Comparison of ENCODE assay signal across 25 cellular contexts in the genomic region with DNA sequence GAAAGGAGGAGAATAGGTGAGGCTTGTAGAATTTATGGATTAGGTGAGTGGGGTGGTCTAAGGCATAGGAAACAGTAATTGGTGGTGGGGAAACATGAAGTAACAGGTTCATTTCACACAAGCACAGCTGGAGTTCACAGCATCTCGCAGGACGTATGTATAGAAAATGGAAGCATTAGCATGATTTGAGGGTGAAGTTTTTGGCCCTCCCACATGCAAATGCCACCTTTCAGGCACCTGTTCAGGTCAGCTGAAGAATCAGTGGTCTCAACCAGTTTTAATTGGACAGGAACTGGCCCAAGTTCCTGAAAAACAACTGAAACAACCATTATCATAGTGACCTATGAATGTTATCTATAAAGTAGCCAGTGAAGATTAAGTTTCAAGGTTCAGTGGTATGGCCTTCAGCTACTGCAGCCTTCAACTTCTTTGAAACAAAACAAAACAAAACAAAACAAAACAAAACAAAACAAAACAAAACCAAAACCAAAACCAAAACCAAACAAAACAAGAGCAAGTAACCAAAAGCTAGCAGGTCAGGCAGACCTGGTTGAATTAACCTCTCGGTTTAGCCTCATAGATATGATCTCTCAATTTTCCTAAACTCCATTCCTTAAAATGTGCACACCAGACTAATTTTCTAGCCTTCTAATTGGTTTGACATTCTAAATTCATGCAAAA.
"Had no signal": no experiment of that assay in that cellular context is flagged by ENCODE, and none has a peak within 500 bp of the region (broad histone marks: within the 10 kb centered on the region; RNA-seq: fewer than 3 reads in every experiment).

No MANE protein-coding gene starts in this region.

- H3K27ac ChIP-seq: brain microvascular endothelial cell, cardiac muscle cell had no signal

- H3K27me3 ChIP-seq: brain microvascular endothelial cell, cardiac muscle cell, MG63 had no signal

- H3K4me3 ChIP-seq: cardiac muscle cell, MG63 had no signal

- DNase-seq: activated CD4-positive, alpha-beta memory T cell treated with anti-CD3 and anti-CD28 coated beads for 36 hours; activated CD4-positive, alpha-beta T cell treated with anti-CD3 and anti-CD28 coated beads for 48 hours; activated CD4-positive, CD25-positive, alpha-beta regulatory T cell treated with anti-CD3 and anti-CD28 coated beads, Interleukin-2, amount 50 U/mL, for 72 hours; activated CD8-positive, alpha-beta memory T cell treated with anti-CD3 and anti-CD28 coated beads for 24 hours; activated gamma-delta T cell treated with Interleukin-2 at 50 U/mL for 16 hours; activated naive CD4-positive, alpha-beta T cell treated with anti-CD3 and anti-CD28 coated beads, Interleukin-2, amount 10 ng/mL, durations not matched to agents 7 days and 5 days; activated naive CD8-positive, alpha-beta T cell treated with anti-CD3 and anti-CD28 coated beads for 36 hours; activated T-cell treated with anti-CD3 and anti-CD28 coated beads for 4 hours; activated T-cell treated with anti-CD3 and anti-CD28 coated beads, Interleukin-2, amount 50 U/mL, for 72 hours; brain microvascular endothelial cell; cerebellar nuclear complex; MG63; NCI-H1105 treated with DMSO at 0.1 percent for 48 hours; NCI-H1436 treated with DMSO at 0.1 percent for 48 hours; NCI-H187; NCI-H2081; NCI-H345; NCI-H510A; NCI-H69; PC-3; SIG-M5; T-helper 17 cell; T-helper 9 cell had no signal

- H3K36me3 ChIP-seq: brain microvascular endothelial cell, cardiac muscle cell, MG63 had no signal

- ATAC-seq: activated T-cell treated with anti-CD3 and anti-CD28 coated beads, Interleukin-2, amount 50 U/mL, for 72 hours; PC-3; T-helper 17 cell; WTC11 had no signal
